Comparison of ENCODE assay signal across 1 cellular context in genomic region chr5:14675865-14676300, GRCh38.
TF ChIP-seq lines count a peak whose summit lies in the region.

No MANE protein-coding gene starts in this region.

TF ChIP-seq in HepG2, 621 proteins besides CTCF, POLR2A, EP300 and RAD21 (continued from another document):
- TF ChIP-seq, protein P1, sequence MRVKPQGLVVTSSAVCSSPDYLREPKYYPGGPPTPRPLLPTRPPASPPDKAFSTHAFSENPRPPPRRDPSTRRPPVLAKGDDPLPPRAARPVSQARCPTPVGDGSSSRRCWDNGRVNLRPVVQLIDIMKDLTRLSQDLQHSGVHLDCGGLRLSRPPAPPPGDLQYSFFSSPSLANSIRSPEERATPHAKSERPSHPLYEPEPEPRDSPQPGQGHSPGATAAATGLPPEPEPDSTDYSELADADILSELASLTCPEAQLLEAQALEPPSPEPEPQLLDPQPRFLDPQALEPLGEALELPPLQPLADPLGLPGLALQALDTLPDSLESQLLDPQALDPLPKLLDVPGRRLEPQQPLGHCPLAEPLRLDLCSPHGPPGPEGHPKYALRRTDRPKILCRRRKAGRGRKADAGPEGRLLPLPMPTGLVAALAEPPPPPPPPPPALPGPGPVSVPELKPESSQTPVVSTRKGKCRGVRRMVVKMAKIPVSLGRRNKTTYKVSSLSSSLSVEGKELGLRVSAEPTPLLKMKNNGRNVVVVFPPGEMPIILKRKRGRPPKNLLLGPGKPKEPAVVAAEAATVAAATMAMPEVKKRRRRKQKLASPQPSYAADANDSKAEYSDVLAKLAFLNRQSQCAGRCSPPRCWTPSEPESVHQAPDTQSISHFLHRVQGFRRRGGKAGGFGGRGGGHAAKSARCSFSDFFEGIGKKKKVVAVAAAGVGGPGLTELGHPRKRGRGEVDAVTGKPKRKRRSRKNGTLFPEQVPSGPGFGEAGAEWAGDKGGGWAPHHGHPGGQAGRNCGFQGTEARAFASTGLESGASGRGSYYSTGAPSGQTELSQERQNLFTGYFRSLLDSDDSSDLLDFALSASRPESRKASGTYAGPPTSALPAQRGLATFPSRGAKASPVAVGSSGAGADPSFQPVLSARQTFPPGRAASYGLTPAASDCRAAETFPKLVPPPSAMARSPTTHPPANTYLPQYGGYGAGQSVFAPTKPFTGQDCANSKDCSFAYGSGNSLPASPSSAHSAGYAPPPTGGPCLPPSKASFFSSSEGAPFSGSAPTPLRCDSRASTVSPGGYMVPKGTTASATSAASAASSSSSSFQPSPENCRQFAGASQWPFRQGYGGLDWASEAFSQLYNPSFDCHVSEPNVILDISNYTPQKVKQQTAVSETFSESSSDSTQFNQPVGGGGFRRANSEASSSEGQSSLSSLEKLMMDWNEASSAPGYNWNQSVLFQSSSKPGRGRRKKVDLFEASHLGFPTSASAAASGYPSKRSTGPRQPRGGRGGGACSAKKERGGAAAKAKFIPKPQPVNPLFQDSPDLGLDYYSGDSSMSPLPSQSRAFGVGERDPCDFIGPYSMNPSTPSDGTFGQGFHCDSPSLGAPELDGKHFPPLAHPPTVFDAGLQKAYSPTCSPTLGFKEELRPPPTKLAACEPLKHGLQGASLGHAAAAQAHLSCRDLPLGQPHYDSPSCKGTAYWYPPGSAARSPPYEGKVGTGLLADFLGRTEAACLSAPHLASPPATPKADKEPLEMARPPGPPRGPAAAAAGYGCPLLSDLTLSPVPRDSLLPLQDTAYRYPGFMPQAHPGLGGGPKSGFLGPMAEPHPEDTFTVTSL (CRISPR knock-in tag; IDR thresholded peaks at IDR 0.05; ENCODE audit: borderline replicate concordance), result no peak
- no peak for TF ChIP-seq KDM5B (CRISPR knock-in tag; IDR thresholded peaks at IDR 0.05; ENCODE audit: borderline replicate concordance)
- TF ChIP-seq, protein P2, sequence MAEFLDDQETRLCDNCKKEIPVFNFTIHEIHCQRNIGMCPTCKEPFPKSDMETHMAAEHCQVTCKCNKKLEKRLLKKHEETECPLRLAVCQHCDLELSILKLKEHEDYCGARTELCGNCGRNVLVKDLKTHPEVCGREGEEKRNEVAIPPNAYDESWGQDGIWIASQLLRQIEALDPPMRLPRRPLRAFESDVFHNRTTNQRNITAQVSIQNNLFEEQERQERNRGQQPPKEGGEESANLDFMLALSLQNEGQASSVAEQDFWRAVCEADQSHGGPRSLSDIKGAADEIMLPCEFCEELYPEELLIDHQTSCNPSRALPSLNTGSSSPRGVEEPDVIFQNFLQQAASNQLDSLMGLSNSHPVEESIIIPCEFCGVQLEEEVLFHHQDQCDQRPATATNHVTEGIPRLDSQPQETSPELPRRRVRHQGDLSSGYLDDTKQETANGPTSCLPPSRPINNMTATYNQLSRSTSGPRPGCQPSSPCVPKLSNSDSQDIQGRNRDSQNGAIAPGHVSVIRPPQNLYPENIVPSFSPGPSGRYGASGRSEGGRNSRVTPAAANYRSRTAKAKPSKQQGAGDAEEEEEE (CRISPR knock-in tag; IDR thresholded peaks at IDR 0.05; ENCODE audit: borderline replicate concordance), result no peak
- TF ChIP-seq CBFB (CRISPR knock-in tag; IDR thresholded peaks at IDR 0.05), result no peak
- TF ChIP-seq, protein P3, sequence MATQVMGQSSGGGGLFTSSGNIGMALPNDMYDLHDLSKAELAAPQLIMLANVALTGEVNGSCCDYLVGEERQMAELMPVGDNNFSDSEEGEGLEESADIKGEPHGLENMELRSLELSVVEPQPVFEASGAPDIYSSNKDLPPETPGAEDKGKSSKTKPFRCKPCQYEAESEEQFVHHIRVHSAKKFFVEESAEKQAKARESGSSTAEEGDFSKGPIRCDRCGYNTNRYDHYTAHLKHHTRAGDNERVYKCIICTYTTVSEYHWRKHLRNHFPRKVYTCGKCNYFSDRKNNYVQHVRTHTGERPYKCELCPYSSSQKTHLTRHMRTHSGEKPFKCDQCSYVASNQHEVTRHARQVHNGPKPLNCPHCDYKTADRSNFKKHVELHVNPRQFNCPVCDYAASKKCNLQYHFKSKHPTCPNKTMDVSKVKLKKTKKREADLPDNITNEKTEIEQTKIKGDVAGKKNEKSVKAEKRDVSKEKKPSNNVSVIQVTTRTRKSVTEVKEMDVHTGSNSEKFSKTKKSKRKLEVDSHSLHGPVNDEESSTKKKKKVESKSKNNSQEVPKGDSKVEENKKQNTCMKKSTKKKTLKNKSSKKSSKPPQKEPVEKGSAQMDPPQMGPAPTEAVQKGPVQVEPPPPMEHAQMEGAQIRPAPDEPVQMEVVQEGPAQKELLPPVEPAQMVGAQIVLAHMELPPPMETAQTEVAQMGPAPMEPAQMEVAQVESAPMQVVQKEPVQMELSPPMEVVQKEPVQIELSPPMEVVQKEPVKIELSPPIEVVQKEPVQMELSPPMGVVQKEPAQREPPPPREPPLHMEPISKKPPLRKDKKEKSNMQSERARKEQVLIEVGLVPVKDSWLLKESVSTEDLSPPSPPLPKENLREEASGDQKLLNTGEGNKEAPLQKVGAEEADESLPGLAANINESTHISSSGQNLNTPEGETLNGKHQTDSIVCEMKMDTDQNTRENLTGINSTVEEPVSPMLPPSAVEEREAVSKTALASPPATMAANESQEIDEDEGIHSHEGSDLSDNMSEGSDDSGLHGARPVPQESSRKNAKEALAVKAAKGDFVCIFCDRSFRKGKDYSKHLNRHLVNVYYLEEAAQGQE (IDR thresholded peaks at IDR 0.05; ENCODE audit: borderline replicate concordance in 1 of 2, low read depth in 1 of 2, low read length in 2 of 2), result no peak
- TF ChIP-seq ZNF552 (CRISPR knock-in tag; IDR thresholded peaks at IDR 0.05; ENCODE audit: borderline replicate concordance), result no peak
- TF ChIP-seq ZNF569 (CRISPR knock-in tag; IDR thresholded peaks at IDR 0.05; ENCODE audit: borderline replicate concordance), result no peak
- TF ChIP-seq MYPOP (CRISPR knock-in tag; IDR thresholded peaks at IDR 0.05), result no peak
- TF ChIP-seq HDAC2 (CRISPR knock-in tag; IDR thresholded peaks at IDR 0.05), result no peak
- TF ChIP-seq ZSCAN31 (CRISPR knock-in tag; IDR thresholded peaks at IDR 0.05; ENCODE audit: low read depth), result no peak
- no peak for TF ChIP-seq DNMT3B (CRISPR knock-in tag; conservative IDR thresholded peaks at IDR 0.05)
- no peak for TF ChIP-seq HOXA9 (CRISPR knock-in tag; IDR thresholded peaks at IDR 0.05; ENCODE audit: borderline replicate concordance)
